In genomic region chr3:8741581-8742355, GRCh38 we compare ENCODE assay signal across 10 cellular contexts. TPM values are rescaled to one million over a fixed set of nuclear protein-coding genes. Genes with fewer than 3 reads are reported as not detected.
A peak's percentile ranks its signal among the peaks of the same experiment; 100 is the strongest.
DNase-seq lines count a peak whose midpoint lies in the region; ATAC-seq, FAIRE-seq and TF ChIP-seq lines count a peak whose summit lies in the region.
"Had no signal": no experiment of that assay in that cellular context is flagged by ENCODE, and none has a peak within 500 bp of the region (broad histone marks: within the 10 kb centered on the region; RNA-seq: fewer than 3 reads in every experiment).

No MANE protein-coding gene starts in this region.

- TF ChIP-seq CTCF in glutamatergic neuron (IDR thresholded peaks at IDR 0.05; ENCODE audit: partially characterized antibody, unreplicated experiment) (no peak), pancreas (IDR thresholded peaks at IDR 0.05) (no peak)

- H3K27ac Mint-ChIP-seq in glutamatergic neuron (ENCODE audit: unreplicated experiment) = peak overlapping the region; percentile 56
- H3K27ac Mint-ChIP-seq: activated naive CD8-positive, alpha-beta T cell treated with anti-CD3 and anti-CD28 coated beads for 36 hours had no signal

- H3K4me1 Mint-ChIP-seq in glutamatergic neuron (ENCODE audit: low read depth, unreplicated experiment) = peaks cover 19% of the 10 kb centered on the region
- H3K4me1 Mint-ChIP-seq: activated naive CD8-positive, alpha-beta T cell treated with anti-CD3 and anti-CD28 coated beads for 36 hours had no signal

- no peaks in the 10 kb centered on the region for H3K36me3 ChIP-seq in pancreas

- no peak for TF ChIP-seq POLR2A in H54 (IDR thresholded peaks at IDR 0.05; ENCODE audit: low read depth, low read length)

- no peak overlapping the region for H3K27ac ChIP-seq in pancreas

- H3K9me3 Mint-ChIP-seq in glutamatergic neuron (ENCODE audit: unreplicated experiment) = peaks cover 4% of the 10 kb centered on the region
- H3K9me3 Mint-ChIP-seq: activated naive CD8-positive, alpha-beta T cell treated with anti-CD3 and anti-CD28 coated beads for 36 hours had no signal

- H3K9me3 ChIP-seq in pancreas = no peaks in the 10 kb centered on the region

- no peak overlapping the region for H3K4me3 ChIP-seq in pancreas

- ATAC-seq in pancreas = peak; percentile 28 to 84 (median 44)

- 13 to 16% methylated on average over 13 of the region's 13 CpGs for WGBS in pancreas, 2 donors

- H3K36me3 Mint-ChIP-seq in glutamatergic neuron (ENCODE audit: unreplicated experiment) = peaks cover 2% of the 10 kb centered on the region
- H3K36me3 Mint-ChIP-seq: activated naive CD8-positive, alpha-beta T cell treated with anti-CD3 and anti-CD28 coated beads for 36 hours had no signal

- DNase-seq in H54 (ENCODE audit: insufficient read length, low spot score) (peak; percentile 80), SW 1271 (lab: John Stamatoyannopoulos, UW) (peak; percentile 67 to 74), glutamatergic neuron (no peak), pancreas (peak in 1 of 6 donors; percentile 9), NCI-H146 (lab: John Stamatoyannopoulos, UW) (no peak), DMS 273 (lab: John Stamatoyannopoulos, UW; ENCODE audit: unreplicated experiment) (no peak), NCI-H446 (lab: John Stamatoyannopoulos, UW) (no peak)
- DNase-seq in activated CD4-positive, alpha-beta T cell treated with anti-CD3 and anti-CD28 coated beads for 1 hour = no peak
- DNase-seq: activated naive CD8-positive, alpha-beta T cell treated with anti-CD3 and anti-CD28 coated beads for 36 hours had no signal

- no peaks in the 10 kb centered on the region for H3K27me3 ChIP-seq in pancreas

- H3K4me1 ChIP-seq in pancreas = no peaks in the 10 kb centered on the region

- H3K4me3 Mint-ChIP-seq in glutamatergic neuron (ENCODE audit: unreplicated experiment) = peak overlapping the region; percentile 71
- H3K4me3 Mint-ChIP-seq: activated naive CD8-positive, alpha-beta T cell treated with anti-CD3 and anti-CD28 coated beads for 36 hours had no signal

- FAIRE-seq in H54 (lab: Jason Lieb, UNC) (peak; percentile 60), pancreas (lab: Jason Lieb, UNC) (no peak)

- peaks cover 2% of the 10 kb centered on the region for H3K27me3 Mint-ChIP-seq in glutamatergic neuron (ENCODE audit: unreplicated experiment)

- intact Hi-C loops in pancreas (cut with DNase I) = no loop called here

RNA-seq across cellular contexts. Expression of gene CAV3, which starts 8.2 kb away (rescaled TPM):
- total RNA-seq in glutamatergic neuron (ENCODE audit: unreplicated experiment) (0.29 TPM), pancreas (not detected)
- polyA plus RNA-seq in pancreas = not detected
- total RNA-seq: activated naive CD8-positive, alpha-beta T cell treated with anti-CD3 and anti-CD28 coated beads for 36 hours; temporal lobe had no signal

RNA-seq across cellular contexts. Expression of gene OXTR, which starts 27.6 kb away (rescaled TPM):
- total RNA-seq in glutamatergic neuron (ENCODE audit: unreplicated experiment) (4.0 TPM), pancreas (1 to 10 TPM in 1 of 6 donors, under 1 TPM in 5; 0.05 to 2.4 (median 0.24) TPM)
- polyA plus RNA-seq in pancreas = under 1 TPM; 0.19 to 0.31 TPM

Comparison
In these comparisons a context has a peak if more than half of its experiments do, and no peak if none do; other contexts are left out.
1. DNase-seq: peak in H54 (single experiment) and SW 1271 (2 of 2); none in glutamatergic neuron (single experiment), NCI-H146 (single experiment), DMS 273 (single experiment), activated CD4-positive, alpha-beta T cell treated with anti-CD3 and anti-CD28 coated beads for 1 hour (single experiment) and NCI-H446 (0 of 2).